8 cellular contexts compared by ENCODE assay signal in the genomic region with DNA sequence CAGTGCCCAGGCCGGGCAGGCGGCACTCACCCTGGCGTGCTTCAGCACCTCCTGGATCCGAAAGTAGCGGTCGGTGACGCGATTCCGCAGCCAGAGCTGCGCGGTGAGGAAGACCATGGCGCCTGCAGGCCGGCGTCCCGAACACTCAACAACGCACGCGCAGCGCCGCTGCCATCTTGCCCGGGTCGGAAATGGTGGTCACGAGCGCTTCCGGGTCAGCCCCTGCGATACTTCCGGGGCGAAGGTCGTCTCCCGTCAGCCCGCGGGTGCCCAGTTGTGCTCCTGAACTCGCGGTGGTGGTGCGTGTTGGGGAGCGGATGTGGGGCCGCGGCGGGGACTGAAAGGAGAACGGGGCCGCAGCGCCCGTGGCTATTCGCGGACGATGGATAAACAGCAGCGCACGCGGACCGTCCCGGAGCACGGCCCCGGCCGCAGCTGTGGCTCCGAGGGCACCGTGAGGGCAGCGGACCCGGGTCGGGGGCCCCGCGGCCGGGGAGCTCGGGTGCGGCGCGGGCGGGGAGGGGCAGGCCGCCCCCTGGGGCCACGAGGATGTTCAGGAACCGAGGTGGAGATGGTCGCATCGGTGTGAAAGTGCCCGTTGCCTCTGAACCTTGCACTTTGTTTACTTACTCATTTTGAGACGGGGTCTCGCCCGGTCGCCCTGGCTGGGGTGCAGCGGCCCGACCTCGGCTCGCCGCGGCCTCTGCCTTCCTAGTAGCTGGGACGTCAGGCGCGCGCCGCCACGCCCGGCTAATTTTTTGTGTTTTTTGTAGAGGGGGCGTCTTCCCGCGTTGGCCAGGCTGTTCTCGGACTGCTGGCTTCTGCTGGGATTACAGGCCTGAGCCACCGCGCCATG. TPM values are rescaled to one million over a fixed set of nuclear protein-coding genes. Genes with fewer than 3 reads are reported as not detected.
A peak's percentile ranks its signal among the peaks of the same experiment; 100 is the strongest.
DNase-seq lines count a peak whose midpoint lies in the region; ATAC-seq and TF ChIP-seq lines count a peak whose summit lies in the region.

MRPL20 (minus strand) TSS at position 193 of the 856 bp plus-strand sequence; CDS start at position 117, 76 bp downstream.

- H3K4me3 ChIP-seq in Caco-2 (ENCODE audit: low read depth, low read length): peak within 1 kb of the TSS; percentile 86
- H3K4me3 ChIP-seq in endocrine pancreas (ENCODE audit: control insufficient read depth, insufficient read depth, low read length): no peak within 1 kb of the TSS
- H3K4me3 ChIP-seq in mesendoderm (ENCODE audit: low read length): peak within 1 kb of the TSS; percentile 89

- H3K9me3 Mint-ChIP-seq in Caco-2 (ENCODE audit: unreplicated experiment): no peaks in the 10 kb centered on the region

- H3K56ac ChIP-seq in mesendoderm (ENCODE audit: low read length): peak within 1 kb of the TSS; percentile 100

- no peaks in the 10 kb centered on the region for H3K9me3 ChIP-seq in Caco-2
- no peaks in the 10 kb centered on the region for H3K9me3 ChIP-seq in endocrine pancreas (ENCODE audit: control insufficient read depth, low read length)

- H3K4me3 Mint-ChIP-seq in Caco-2 (ENCODE audit: unreplicated experiment): peak within 1 kb of the TSS; percentile 87

- H3K36me3 ChIP-seq in Caco-2 (ENCODE audit: control insufficient read depth, insufficient read depth, low read length) (0 out of 2 replicates have a peak, but pooled peaks cover 2% of the 10 kb centered on the region), endocrine pancreas (ENCODE audit: control insufficient read depth, insufficient read depth, low read length) (no peaks in the 10 kb centered on the region), mesendoderm (ENCODE audit: control insufficient read depth, insufficient read depth, low read length) (peaks cover 8% of the 10 kb centered on the region)

- CTCF ChIA-PET in Caco-2 (lab: Charles Lee): interaction anchor here (0.7 to 0.8 kb wide), 3 partner anchors 9 to 36 kb away, joined by 3 read pairs; no protein-coding TSS in a partner anchor

- no peak for TF ChIP-seq CTCF in Caco-2 (IDR thresholded peaks at IDR 0.05; ENCODE audit: insufficient read depth in 1 of 2, low read depth in 1 of 2, low read length in 1 of 2, severe bottlenecking in 1 of 2, unreplicated experiment in 1 of 2)

- WGBS in mesendoderm (ENCODE audit: extremely low coverage, insufficient coverage, low lambda C conversion rate): no CpG with 5 or more reads among the region's 96 CpGs

- H3K4me2 ChIP-seq in mesendoderm (ENCODE audit: low read length): peak within 1 kb of the TSS; percentile 95

- no peak within 1 kb of the TSS for H4K5ac ChIP-seq in mesendoderm (ENCODE audit: low read length)

- peak within 1 kb of the TSS; percentile 93 for H4K8ac ChIP-seq in mesendoderm (ENCODE audit: low read depth, low read length)

- H3K79me2 ChIP-seq in mesendoderm (ENCODE audit: control insufficient read depth, insufficient read depth, low read length): peaks cover 35% of the 10 kb centered on the region

- H3K18ac ChIP-seq in mesendoderm (ENCODE audit: low read length): peak within 1 kb of the TSS; percentile 60

- no TSS peak for BruUV-seq in Caco-2 (replicated peaks; lab: Mats Ljungman, UMichigan)

- H3K27me3 Mint-ChIP-seq in Caco-2 (ENCODE audit: insufficient read depth, unreplicated experiment): no peaks in the 10 kb centered on the region

- DNase-seq in Caco-2 (peak; percentile 90 to 91), HUDEP-2 (lab: John Stamatoyannopoulos, UW; ENCODE audit: unreplicated experiment in 76 of 76) (peak in 73 of 76 experiments; percentile 48 to 93 (median 84)), NOMO-1 treated with dmso at 0.1 percent for 144 hours (lab: John Stamatoyannopoulos, UW; ENCODE audit: unreplicated experiment) (peak; percentile 89), mesendoderm (peak; percentile 94)
- peak; percentile 84 to 93 (median 87) for DNase-seq in activated CD8-positive, alpha-beta memory T cell treated with anti-CD3 and anti-CD28 coated beads for 48 hours (ENCODE audit: low read depth in 2 of 3, low spot score in 2 of 3)
- peak; percentile 89 for DNase-seq in stimulated activated CD8-positive, alpha-beta memory T cell treated with anti-CD3 and anti-CD28 coated beads, Interleukin-15, amount 100 ng/mL, for 1 hour (ENCODE audit: low read depth)

- peak within 1 kb of the TSS; percentile 55 for H2BK5ac ChIP-seq in mesendoderm (ENCODE audit: low read length)

- peaks cover 78% of the 10 kb centered on the region for H3K36me3 Mint-ChIP-seq in Caco-2 (ENCODE audit: insufficient read depth, unreplicated experiment)

- H2AK5ac ChIP-seq in mesendoderm (ENCODE audit: low read length): no peak within 1 kb of the TSS

- H3K4ac ChIP-seq in mesendoderm (ENCODE audit: low read depth, low read length): peak within 1 kb of the TSS; percentile 96

- peak within 1 kb of the TSS; percentile 45 for H3K9ac ChIP-seq in endocrine pancreas (ENCODE audit: control insufficient read depth, insufficient read depth, low read length)
- H3K9ac ChIP-seq in mesendoderm (ENCODE audit: low read length): peak within 1 kb of the TSS; percentile 94

- H3K27me3 ChIP-seq in Caco-2 (replicated peaks; ENCODE audit: control insufficient read depth, insufficient read depth, low read length): no peaks in the 10 kb centered on the region
- H3K27me3 ChIP-seq in endocrine pancreas (ENCODE audit: control insufficient read depth, insufficient read depth, low read length): no peaks in the 10 kb centered on the region
- no peaks in the 10 kb centered on the region for H3K27me3 ChIP-seq in mesendoderm (ENCODE audit: insufficient read depth, low read length, poor library complexity)

- H2BK120ac ChIP-seq in mesendoderm (ENCODE audit: low read depth, low read length): no peak within 1 kb of the TSS

- peak within 1 kb of the TSS; percentile 82 for H3K27ac ChIP-seq in mesendoderm (ENCODE audit: low read depth, low read length)

- peak within 1 kb of the TSS; percentile 82 for H3K27ac Mint-ChIP-seq in Caco-2 (ENCODE audit: unreplicated experiment)

- ATAC-seq in GM21381 (IDR thresholded peaks at IDR 0.05; ENCODE audit: unreplicated experiment): peak; percentile 96

- no peaks in the 10 kb centered on the region for H3K4me1 Mint-ChIP-seq in Caco-2 (ENCODE audit: low read depth, unreplicated experiment)

- H3K23ac ChIP-seq in mesendoderm (ENCODE audit: low read length): peak within 1 kb of the TSS; percentile 81

- no peaks in the 10 kb centered on the region for H3K4me1 ChIP-seq in Caco-2
- H3K4me1 ChIP-seq in endocrine pancreas (ENCODE audit: control insufficient read depth, insufficient read depth, low read length): peaks cover 9% of the 10 kb centered on the region
- peaks cover 5% of the 10 kb centered on the region for H3K4me1 ChIP-seq in mesendoderm (ENCODE audit: control insufficient read depth, low read depth, low read length)

- H2BK15ac ChIP-seq in mesendoderm (replicated peaks; ENCODE audit: low read depth): no peak within 1 kb of the TSS

- POLR2A ChIA-PET in Caco-2 (lab: Charles Lee): interaction anchor here (0.5 to 1.3 kb wide), 5 partner anchors 8 to 32 kb away, joined by 3 to 14 read pairs (median 4); partner anchors contain the start of genes AURKAIP1 and CCNL2

- intact Hi-C loops in Caco-2 (cut with micrococcal nuclease; ENCODE audit: unreplicated experiment): no loop called here

- peaks cover 19% of the 10 kb centered on the region for H3K79me1 ChIP-seq in mesendoderm (ENCODE audit: low read length)

RNA-seq across cellular contexts. Expression of gene MRPL20, which starts in this region (rescaled TPM):
- total RNA-seq in Caco-2 (2022): 109 and 110 TPM in 2 replicates
- polyA plus RNA-seq in mesendoderm (2013, experiment 1 of 2): 287 TPM
- polyA plus RNA-seq in mesendoderm (2013, experiment 2 of 2): 288 TPM
